In the genomic region with DNA sequence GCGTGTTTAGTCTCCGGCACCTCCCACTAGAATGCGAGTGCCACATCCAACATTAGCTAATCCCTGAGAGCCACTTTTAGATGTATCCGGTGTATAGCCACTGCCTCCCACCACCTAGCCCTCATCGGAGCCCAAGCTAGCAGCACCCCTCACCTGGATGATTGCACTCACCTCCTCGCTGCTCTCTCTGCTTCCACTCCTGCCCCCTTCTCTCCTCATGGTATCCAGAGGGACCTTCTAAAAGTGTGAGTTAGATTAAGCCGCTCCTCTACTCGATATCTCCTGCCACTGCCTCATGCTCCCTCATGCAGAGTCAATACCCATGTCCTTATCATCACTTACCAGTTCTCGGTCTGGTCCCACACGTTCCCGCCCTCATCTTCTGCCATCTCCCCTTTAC, we compare ENCODE assay signal across 1 cellular context.
TF ChIP-seq lines count a peak whose summit lies in the region.

No MANE protein-coding gene starts in this region.

TF ChIP-seq in H1, 55 proteins besides CTCF, POLR2A, EP300 and RAD21:
- no peak for TF ChIP-seq BACH1 (IDR thresholded peaks at IDR 0.05; ENCODE audit: low read length)
- no peak for TF ChIP-seq SP2 (IDR thresholded peaks at IDR 0.05; ENCODE audit: low read length)
- no peak for TF ChIP-seq TAF7 (optimal IDR thresholded peaks at IDR 0.05; ENCODE audit: borderline replicate concordance, low read depth, low read length)
